ENCODE assay signal across 18 cellular contexts in genomic region chr17:62765351-62765750, GRCh38. TPM values are rescaled to one million over a fixed set of nuclear protein-coding genes. Genes with fewer than 3 reads are reported as not detected.
DNase-seq lines count a peak whose midpoint lies in the region; ATAC-seq, FAIRE-seq and TF ChIP-seq lines count a peak whose summit lies in the region.
"Had no signal": no experiment of that assay in that cellular context is flagged by ENCODE, and none has a peak within 500 bp of the region (broad histone marks: within the 10 kb centered on the region; RNA-seq: fewer than 3 reads in every experiment).

No MANE protein-coding gene starts in this region.

- peak overlapping the region; percentile 26 for H3K27ac Mint-ChIP-seq in neural progenitor cell
- H3K27ac Mint-ChIP-seq: CD4-positive, CD25-positive, alpha-beta regulatory T cell had no signal

- no peak overlapping the region for H2BK5ac ChIP-seq in H1 (ENCODE audit: low read depth, low read length)

- H3K9ac ChIP-seq in H1 (replicated peaks in 1 of 4; ENCODE audit: extremely low read depth in 1 of 4, low read depth in 3 of 4, low read length in 3 of 4) (no peak overlapping the region), neural progenitor cell (no peak overlapping the region)
- H3K9ac ChIP-seq: BLaER1 treated with 17β-estradiol and CSF1 and Interleukin-3, amounts not matched to agents 10 nM and 100 nM had no signal

- H2AFZ ChIP-seq in H1 (ENCODE audit: low read length), result no peak overlapping the region; the same call in 1 of the 2 replicates
- H2AFZ ChIP-seq in neural progenitor cell (replicated peaks), result no peak overlapping the region

- H4K5ac ChIP-seq in H1 (ENCODE audit: insufficient read length, low read depth, low read length), result peak overlapping the region; percentile 38

- H3K4me2 ChIP-seq in H1 (ENCODE audit: insufficient read depth in 1 of 2, low read depth in 2 of 2, low read length in 2 of 2), result no peak overlapping the region
- no peak overlapping the region for H3K4me2 ChIP-seq in neural progenitor cell
- H3K4me2 ChIP-seq: BLaER1 treated with 17β-estradiol and CSF1 and Interleukin-3, amounts not matched to agents 10 nM and 100 nM had no signal

- H2AK5ac ChIP-seq in H1 (ENCODE audit: low read depth, low read length), result no peak overlapping the region

- H2BK120ac ChIP-seq in H1 (replicated peaks; ENCODE audit: low read depth, low read length), result no peak overlapping the region

- H3K79me2 ChIP-seq in H1 (ENCODE audit: control insufficient read depth in 1 of 2, insufficient read depth in 2 of 2, low read length in 2 of 2) (no peaks in the 10 kb centered on the region), neural progenitor cell (ENCODE audit: low read depth) (no peaks in the 10 kb centered on the region)

- H3K4me3 Mint-ChIP-seq in neural progenitor cell, result no peak overlapping the region
- H3K4me3 Mint-ChIP-seq: CD4-positive, CD25-positive, alpha-beta regulatory T cell had no signal

- no peak overlapping the region for H4K91ac ChIP-seq in H1 (replicated peaks; ENCODE audit: insufficient read length, low read length)

- H3K18ac ChIP-seq in H1 (ENCODE audit: extremely low read depth, low read length), result no peak overlapping the region

- H4K8ac ChIP-seq in H1 (ENCODE audit: extremely low read depth, insufficient read depth, low read length), result no peak overlapping the region

- no peak overlapping the region for H3K4ac ChIP-seq in H1 (replicated peaks; ENCODE audit: insufficient read length, low read depth, low read length)

- H2BK15ac ChIP-seq in H1 (ENCODE audit: low read length), result no peak overlapping the region

- no peaks in the 10 kb centered on the region for H4K20me1 ChIP-seq in H1 (replicated peaks in 1 of 2; ENCODE audit: control insufficient read depth in 1 of 2, insufficient read depth in 2 of 2, low read length in 2 of 2)
- H4K20me1 ChIP-seq in neural progenitor cell (ENCODE audit: low read depth), result no peaks in the 10 kb centered on the region
- H4K20me1 ChIP-seq: BLaER1 treated with 17β-estradiol and CSF1 and Interleukin-3, amounts not matched to agents 10 nM and 100 nM had no signal

- no peak for TF ChIP-seq RAD21 in H1 (IDR thresholded peaks at IDR 0.05 in 1 of 2, conservative IDR thresholded peaks at IDR 0.05 in 1 of 2; ENCODE audit: low read depth in 2 of 2, low read length in 2 of 2)

- no peak overlapping the region for H2BK20ac ChIP-seq in H1 (ENCODE audit: low read length)

- no peaks in the 10 kb centered on the region for H3K23me2 ChIP-seq in H1 (ENCODE audit: low read depth, low read length)

- H3K4me1 Mint-ChIP-seq in neural progenitor cell, result peaks cover 14% of the 10 kb centered on the region
- H3K4me1 Mint-ChIP-seq: CD4-positive, CD25-positive, alpha-beta regulatory T cell had no signal

- no peak overlapping the region for H2BK12ac ChIP-seq in H1 (ENCODE audit: low read depth, low read length)

- H3F3A ChIP-seq in neural progenitor cell (ENCODE audit: low read depth), result peaks cover 24% of the 10 kb centered on the region

- FAIRE-seq in H1 (lab: Jason Lieb, UNC), result no peak
- FAIRE-seq: G401.6, GM12891 had no signal

- no peak overlapping the region for H3K14ac ChIP-seq in H1 (ENCODE audit: insufficient read length)

- H3K23ac ChIP-seq in H1 (ENCODE audit: insufficient read length), result peak overlapping the region; percentile 74

- H3K56ac ChIP-seq in H1 (replicated peaks; ENCODE audit: insufficient read length, low read depth, low read length), result no peak overlapping the region

- no peak for TF ChIP-seq EP300 in H1 (IDR thresholded peaks at IDR 0.05; ENCODE audit: borderline replicate concordance in 1 of 2, low read depth in 2 of 2, low read length in 2 of 2)

- peaks cover 0 to 18% (median 3%) of the 10 kb centered on the region in 4 experiments; a peak in 6 of 7 replicates for H3K4me1 ChIP-seq in H1 (replicated peaks in 1 of 4; ENCODE audit: control insufficient read depth in 3 of 4, insufficient read depth in 4 of 4, low read length in 3 of 4)
- H3K4me1 ChIP-seq in neural progenitor cell, result peaks cover 26% of the 10 kb centered on the region
- H3K4me1 ChIP-seq: BLaER1 treated with 17β-estradiol and CSF1 and Interleukin-3, amounts not matched to agents 10 nM and 100 nM had no signal

- CTCF ChIA-PET in H1 (lab: Charles Lee; ENCODE audit: partially characterized antibody), result interaction anchor here (1.1 to 1.2 kb wide), 2 partner anchors 9 to 200 kb away, joined by 3 read pairs; no protein-coding TSS in a partner anchor

- 76% methylated on average over 10 of the region's 10 CpGs; no CpG with 5 or more reads in 1 of the 2 experiments for WGBS in H1 (ENCODE audit: extremely low coverage in 1 of 2, insufficient coverage in 1 of 2, insufficient read length in 1 of 2, insufficient replicate concordance in 2 of 2, low coverage in 1 of 2, low lambda C conversion rate in 2 of 2, missing lambda C conversion rate in 1 of 2), 2 experiments
- WGBS in lower leg skin, 2 donors, result 82 to 87% methylated on average over 10 of the region's 10 CpGs

- POLR2A ChIA-PET in H1 (lab: Charles Lee; ENCODE audit: partially characterized antibody), result no interaction called here

- TF ChIP-seq CTCF in H1 (IDR thresholded peaks at IDR 0.05; ENCODE audit: control extremely low read depth in 1 of 3, insufficient read depth in 1 of 3, low read depth in 1 of 3, low read length in 3 of 3), result no peak
- no peak for TF ChIP-seq CTCF in neural progenitor cell (IDR thresholded peaks at IDR 0.05)
- TF ChIP-seq CTCF in lower leg skin (IDR thresholded peaks at IDR 0.05), result no peak

- H3K36me3 Mint-ChIP-seq in neural progenitor cell, result no peaks in the 10 kb centered on the region
- H3K36me3 Mint-ChIP-seq: CD4-positive, CD25-positive, alpha-beta regulatory T cell had no signal

- ATAC-seq in left ventricle myocardium superior, result no peak
- ATAC-seq in GM18909 (IDR thresholded peaks at IDR 0.05; ENCODE audit: poor library complexity, unreplicated experiment), result no peak

- H3K9me3 ChIP-seq in H1 (ENCODE audit: insufficient read depth in 2 of 2, low read depth in 1 of 2, low read length in 1 of 2), result no peaks in the 10 kb centered on the region
- no peaks in the 10 kb centered on the region for H3K9me3 ChIP-seq in neural progenitor cell (ENCODE audit: low read depth)
- H3K9me3 ChIP-seq: BLaER1 treated with 17β-estradiol and CSF1 and Interleukin-3, amounts not matched to agents 10 nM and 100 nM had no signal

- peaks cover 3% of the 10 kb centered on the region for H3K27me3 Mint-ChIP-seq in neural progenitor cell (ENCODE audit: insufficient read depth, low read depth)

- H3K27me3 ChIP-seq in H1 (replicated peaks in 1 of 4; ENCODE audit: control insufficient read depth in 3 of 4, extremely low read depth in 1 of 4, insufficient read depth in 3 of 4, low read length in 3 of 4), result no peaks in the 10 kb centered on the region
- H3K27me3 ChIP-seq in neural progenitor cell, result no peaks in the 10 kb centered on the region
- H3K27me3 ChIP-seq: BLaER1 treated with 17β-estradiol and CSF1 and Interleukin-3, amounts not matched to agents 10 nM and 100 nM had no signal

- H3K4me3 ChIP-seq in H1 (ENCODE audit: extremely low read depth in 1 of 4, insufficient read depth in 2 of 4, low read depth in 3 of 4, low read length in 4 of 4) (no peak overlapping the region), neural progenitor cell (no peak overlapping the region), lower leg skin (ENCODE audit: low read depth, poor library complexity, severe bottlenecking) (no peak overlapping the region)
- H3K4me3 ChIP-seq: BLaER1 treated with 17β-estradiol and CSF1 and Interleukin-3, amounts not matched to agents 10 nM and 100 nM had no signal

- H3K79me1 ChIP-seq in H1 (ENCODE audit: low read depth, low read length), result no peaks in the 10 kb centered on the region

- no peak overlapping the region for H3K27ac ChIP-seq in H1 (ENCODE audit: low read depth, low read length)
- no peak overlapping the region for H3K27ac ChIP-seq in neural progenitor cell
- H3K27ac ChIP-seq: BLaER1 treated with 17β-estradiol and CSF1 and Interleukin-3, amounts not matched to agents 10 nM and 100 nM had no signal

- intact Hi-C loops in cardiac septum (cut with DNase I), result no loop called here
- intact Hi-C loops in left ventricle myocardium superior (cut with micrococcal nuclease), result no loop called here
- intact Hi-C loops in lower leg skin (cut with DNase I; ENCODE audit: low total_unique reads), result no loop called here

- H3K9me3 Mint-ChIP-seq in neural progenitor cell, result no peaks in the 10 kb centered on the region

- TF ChIP-seq POLR2A in H1 (IDR thresholded peaks at IDR 0.05; ENCODE audit: control extremely low read depth in 1 of 2, low read depth in 2 of 2, low read length in 2 of 2) (no peak), lower leg skin (IDR thresholded peaks at IDR 0.05) (no peak)

- H3K36me3 ChIP-seq in H1 (ENCODE audit: control insufficient read depth in 2 of 4, insufficient read depth in 4 of 4, low read length in 3 of 4) (no peaks in the 10 kb centered on the region), neural progenitor cell (no peaks in the 10 kb centered on the region)
- H3K36me3 ChIP-seq: BLaER1 treated with 17β-estradiol and CSF1 and Interleukin-3, amounts not matched to agents 10 nM and 100 nM had no signal

- DNase-seq in cardiac septum (ENCODE audit: low spot score), result peak; percentile 38
- no peak for DNase-seq in left ventricle myocardium superior
- DNase-seq in H1 (ENCODE audit: low read depth in 1 of 2, low spot score in 2 of 2), result no peak
- DNase-seq in neural progenitor cell (ENCODE audit: low spot score), result peak; percentile 50
- DNase-seq in dedifferentiated amniotic fluid mesenchymal stem cell (ENCODE audit: extremely low spot score), result no peak
- no peak for DNase-seq in lower leg skin (ENCODE audit: low spot score in 2 of 2)
- DNase-seq: ACHN; Calu3; CD4-positive, CD25-positive, alpha-beta regulatory T cell; DMS 273 treated with DMSO at 0.1 percent for 48 hours; DMS79 had no signal

TF ChIP-seq in H1, 55 proteins besides CTCF, POLR2A, EP300 and RAD21:
- TF ChIP-seq TEAD4 (IDR thresholded peaks at IDR 0.05; ENCODE audit: low read depth, low read length), result 0 out of 2 replicates have a peak, but pooled peaks have one; percentile 5
- no peak for TF ChIP-seq SIX5 (IDR thresholded peaks at IDR 0.05; ENCODE audit: low read depth, low read length)

RNA-seq across cellular contexts. Expression of gene MARCHF10, which starts 42.8 kb away (rescaled TPM):
- not detected for total RNA-seq in cardiac septum
- total RNA-seq in left ventricle myocardium superior, result not detected
- total RNA-seq in H1 (2021; fragmentation: NEBNext Ultra II Directional; extraction: Animal tissue kit (Norgen Biotek cat#: 25700)), result 0.48 and 1.1 TPM in 2 replicates
- polyA plus RNA-seq in H1 (2011; rRNA removed), result 0.73 and 1.3 TPM in 2 replicates
- 0.31 TPM for polyA plus RNA-seq in H1 (2011; cell fraction: cytosol; rRNA removed)
- 0.78 TPM for polyA plus RNA-seq in H1 (2011; cell fraction: nucleus; rRNA removed)
- 0.59 to 1.1 TPM (median 0.63 TPM) in 4 replicates for polyA plus RNA-seq in H1 (2012, experiment 1 of 2)
- 0.81 TPM for polyA plus RNA-seq in H1 (2012, experiment 2 of 2)
- 0.41 TPM for polyA plus RNA-seq in H1 (2013, experiment 1 of 2)
- 0.53 TPM for polyA plus RNA-seq in H1 (2013, experiment 2 of 2)
- polyA minus RNA-seq in H1 (2011; rRNA and poly(A)+ RNA removed), result 0.32 TPM in 2 replicates
- polyA minus RNA-seq in H1 (2011; cell fraction: cytosol; rRNA and poly(A)+ RNA removed), result not detected
- 0.80 TPM for polyA minus RNA-seq in H1 (2011; cell fraction: nucleus; rRNA and poly(A)+ RNA removed)
- 0.46 and 0.51 TPM in 2 replicates for total RNA-seq in neural progenitor cell (ENCODE audit: low replicate concordance)
- not detected for total RNA-seq in lower leg skin
- total RNA-seq: A172; Calu3; CD4-positive, CD25-positive, alpha-beta regulatory T cell; H4; HT-29 had no signal

Comparison
In these comparisons a context has a peak if more than half of its experiments do, and no peak if none do; other contexts are left out.
1. DNase-seq: peak in cardiac septum (single experiment) and neural progenitor cell (single experiment); none in left ventricle myocardium superior (single experiment), H1 (0 of 2), dedifferentiated amniotic fluid mesenchymal stem cell (single experiment) and lower leg skin (0 of 2).